ENCODE assay signal across 14 cellular contexts in genomic region chr4:67721770-67722597, GRCh38. TPM values are rescaled to one million over a fixed set of nuclear protein-coding genes. Genes with fewer than 3 reads are reported as not detected.
DNase-seq lines count a peak whose midpoint lies in the region; ATAC-seq, FAIRE-seq and TF ChIP-seq lines count a peak whose summit lies in the region.
"Had no signal": no experiment of that assay in that cellular context is flagged by ENCODE, and none has a peak within 500 bp of the region (broad histone marks: within the 10 kb centered on the region; RNA-seq: fewer than 3 reads in every experiment).

No MANE protein-coding gene starts in this region.

- H2AK5ac ChIP-seq in H1 (ENCODE audit: low read depth, low read length): no peak overlapping the region; the same call in 1 of the 2 replicates

- CTCF ChIA-PET in PC-9 (lab: Charles Lee) (no interaction called here), H1 (lab: Charles Lee; ENCODE audit: partially characterized antibody) (interaction anchor here (0.6 to 3.1 kb wide), 4 partner anchors 8 to 24 kb away, joined by 3 to 21 read pairs (median 3); partner anchors contain the start of gene UBA6)

- BruUV-seq in PC-9 (replicated peaks; lab: Mats Ljungman, UMichigan): no TSS peak

- H2AFZ ChIP-seq in PC-9 (no peak overlapping the region), H1 (ENCODE audit: low read length) (no peak overlapping the region)

- H3K4me1 Mint-ChIP-seq in nephron: no peaks in the 10 kb centered on the region

- peak overlapping the region; percentile 26 for H3K4me2 ChIP-seq in PC-9
- H3K4me2 ChIP-seq in H1 (ENCODE audit: insufficient read depth in 1 of 2, low read depth in 2 of 2, low read length in 2 of 2): no peak overlapping the region

- H3K79me2 ChIP-seq in PC-9 (ENCODE audit: low read depth) (no peaks in the 10 kb centered on the region), H1 (ENCODE audit: control insufficient read depth in 1 of 2, insufficient read depth in 2 of 2, low read length in 2 of 2) (no peaks in the 10 kb centered on the region)

- no peak overlapping the region for H4K8ac ChIP-seq in H1 (ENCODE audit: extremely low read depth, insufficient read depth, low read length)

- H3K27ac ChIP-seq in PC-9 (peak overlapping the region; percentile 61), H1 (ENCODE audit: low read depth, low read length) (peak overlapping the region; percentile 59)

- H3K9me3 Mint-ChIP-seq in nephron: no peaks in the 10 kb centered on the region

- intact Hi-C loops in PC-9 (cut with micrococcal nuclease; ENCODE audit: unreplicated experiment): no loop called here

- H3K18ac ChIP-seq in H1 (ENCODE audit: extremely low read depth, low read length): peak overlapping the region; percentile 76; the same call in 1 of the 2 replicates

- H2BK5ac ChIP-seq in H1 (ENCODE audit: low read depth, low read length): peak overlapping the region; percentile 47; the same call in 1 of the 2 replicates

- H3F3A ChIP-seq in PC-9 (ENCODE audit: insufficient read depth, low read depth): no peaks in the 10 kb centered on the region

- H3K27me3 ChIP-seq in PC-9 (ENCODE audit: insufficient read depth, low read depth): no peaks in the 10 kb centered on the region
- no peaks in the 10 kb centered on the region for H3K27me3 ChIP-seq in H1 (replicated peaks in 1 of 4; ENCODE audit: control insufficient read depth in 3 of 4, extremely low read depth in 1 of 4, insufficient read depth in 3 of 4, low read length in 3 of 4)

- TF ChIP-seq RAD21 in H1 (IDR thresholded peaks at IDR 0.05 in 1 of 2, conservative IDR thresholded peaks at IDR 0.05 in 1 of 2; ENCODE audit: low read depth in 2 of 2, low read length in 2 of 2): no peak

- no peaks in the 10 kb centered on the region for H3K23me2 ChIP-seq in H1 (ENCODE audit: low read depth, low read length)

- no peak for ATAC-seq in HG03108 (IDR thresholded peaks at IDR 0.05; ENCODE audit: unreplicated experiment)
- ATAC-seq: right cardiac atrium had no signal

- WGBS in H1 (ENCODE audit: extremely low coverage in 1 of 2, insufficient coverage in 1 of 2, insufficient read length in 1 of 2, insufficient replicate concordance in 2 of 2, low coverage in 1 of 2, low lambda C conversion rate in 2 of 2, missing lambda C conversion rate in 1 of 2), 2 experiments: 92% methylated on average over 9 of the region's 9 CpGs; no CpG with 5 or more reads in 1 of the 2 experiments

- no peak overlapping the region for H4K91ac ChIP-seq in H1 (replicated peaks; ENCODE audit: insufficient read length, low read length)

- FAIRE-seq in H54 (lab: Jason Lieb, UNC) (peak; percentile 23), H1 (lab: Jason Lieb, UNC) (peak; percentile 57)

- TF ChIP-seq POLR2A in H54 (IDR thresholded peaks at IDR 0.05; ENCODE audit: low read depth, low read length): no peak
- TF ChIP-seq POLR2A in H1 (IDR thresholded peaks at IDR 0.05; ENCODE audit: control extremely low read depth in 1 of 2, low read depth in 2 of 2, low read length in 2 of 2): no peak

- no peak overlapping the region for H2BK20ac ChIP-seq in H1 (ENCODE audit: low read length)

- H3K27ac Mint-ChIP-seq in nephron: peak overlapping the region in 2 of 3 experiments; percentile 41 to 76

- H3K4me1 ChIP-seq in PC-9 (replicated peaks; ENCODE audit: insufficient read depth): peaks cover 14% of the 10 kb centered on the region
- peaks cover 0 to 10% (median 3%) of the 10 kb centered on the region in 4 experiments; a peak in 3 of 7 replicates for H3K4me1 ChIP-seq in H1 (replicated peaks in 1 of 4; ENCODE audit: control insufficient read depth in 3 of 4, insufficient read depth in 4 of 4, low read length in 3 of 4)

- H2BK120ac ChIP-seq in H1 (replicated peaks; ENCODE audit: low read depth, low read length): no peak overlapping the region

- DNase-seq in H54 (ENCODE audit: insufficient read length, low spot score) (no peak), PC-9 (peak; percentile 39 to 69), H1 (ENCODE audit: low read depth in 1 of 2, low spot score in 2 of 2) (no peak), cerebellar cortex (ENCODE audit: low spot score) (no peak), GM19240 (ENCODE audit: insufficient read length, low spot score) (no peak)
- no peak for DNase-seq in activated CD4-positive, CD25-positive, alpha-beta regulatory T cell treated with anti-CD3 and anti-CD28 coated beads, Interleukin-2, amount 50 U/mL, for 72 hours
- DNase-seq: GOT3, KG1, NCI-H2171 treated with DMSO at 0.1 percent for 48 hours, right cardiac atrium, substantia nigra had no signal

- H2BK12ac ChIP-seq in H1 (ENCODE audit: low read depth, low read length): peak overlapping the region; percentile 45; the same call in 1 of the 2 replicates

- H2BK15ac ChIP-seq in H1 (ENCODE audit: low read length): no peak overlapping the region

- H3K14ac ChIP-seq in H1 (ENCODE audit: insufficient read length): no peak overlapping the region

- no peak overlapping the region for H3K4ac ChIP-seq in H1 (replicated peaks; ENCODE audit: insufficient read length, low read depth, low read length)

- H3K4me3 ChIP-seq in PC-9: no peak overlapping the region
- no peak overlapping the region for H3K4me3 ChIP-seq in H1 (ENCODE audit: extremely low read depth in 1 of 4, insufficient read depth in 2 of 4, low read depth in 3 of 4, low read length in 4 of 4)

- TF ChIP-seq EP300 in H1 (IDR thresholded peaks at IDR 0.05; ENCODE audit: borderline replicate concordance in 1 of 2, low read depth in 2 of 2, low read length in 2 of 2): no peak

- H3K36me3 ChIP-seq in PC-9 (ENCODE audit: low read depth) (no peaks in the 10 kb centered on the region), H1 (ENCODE audit: control insufficient read depth in 2 of 4, insufficient read depth in 4 of 4, low read length in 3 of 4) (no peaks in the 10 kb centered on the region; a peak in 1 of 8 replicates)

- TF ChIP-seq CTCF in PC-9 (conservative IDR thresholded peaks at IDR 0.05) (no peak), H1 (IDR thresholded peaks at IDR 0.05; ENCODE audit: control extremely low read depth in 1 of 3, insufficient read depth in 1 of 3, low read depth in 1 of 3, low read length in 3 of 3) (no peak), nephron (IDR thresholded peaks at IDR 0.05; ENCODE audit: unreplicated experiment in 3 of 3) (no peak)

- no peak overlapping the region for H3K56ac ChIP-seq in H1 (replicated peaks; ENCODE audit: insufficient read length, low read depth, low read length)

- H3K36me3 Mint-ChIP-seq in nephron (ENCODE audit: low read depth): peaks cover 36% of the 10 kb centered on the region

- no peaks in the 10 kb centered on the region for H3K79me1 ChIP-seq in H1 (ENCODE audit: low read depth, low read length)

- H4K5ac ChIP-seq in H1 (ENCODE audit: insufficient read length, low read depth, low read length): no peak overlapping the region

- H3K9me3 ChIP-seq in PC-9 (ENCODE audit: insufficient read depth, low read depth) (no peaks in the 10 kb centered on the region), H1 (ENCODE audit: insufficient read depth in 2 of 2, low read depth in 1 of 2, low read length in 1 of 2) (no peaks in the 10 kb centered on the region)

- POLR2A ChIA-PET in PC-9 (lab: Charles Lee; ENCODE audit: unreplicated experiment): no interaction called here
- POLR2A ChIA-PET in H1 (lab: Charles Lee; ENCODE audit: partially characterized antibody): interaction anchor here (1.7 kb wide), 1 partner anchor 11 kb away, joined by 8 read pairs; no protein-coding TSS in a partner anchor

- H3K9ac ChIP-seq in H1 (replicated peaks in 1 of 4; ENCODE audit: extremely low read depth in 1 of 4, low read depth in 3 of 4, low read length in 3 of 4): no peak overlapping the region

- no peaks in the 10 kb centered on the region for H3K9me2 ChIP-seq in PC-9 (ENCODE audit: insufficient read depth)

- H3K27me3 Mint-ChIP-seq in nephron (ENCODE audit: low read depth): no peaks in the 10 kb centered on the region

- no peak overlapping the region for H3K23ac ChIP-seq in H1 (ENCODE audit: insufficient read length)

- H4K20me1 ChIP-seq in PC-9 (ENCODE audit: insufficient read depth): no peaks in the 10 kb centered on the region
- no peaks in the 10 kb centered on the region for H4K20me1 ChIP-seq in H1 (replicated peaks in 1 of 2; ENCODE audit: control insufficient read depth in 1 of 2, insufficient read depth in 2 of 2, low read length in 2 of 2)

- H3K4me3 Mint-ChIP-seq in nephron: no peak overlapping the region

TF ChIP-seq in H1, 55 proteins besides CTCF, POLR2A, EP300 and RAD21 (continues in another document):
- TF ChIP-seq TEAD4 (IDR thresholded peaks at IDR 0.05; ENCODE audit: low read depth, low read length): peak; percentile 89
- peak; percentile 83 for TF ChIP-seq JUN (IDR thresholded peaks at IDR 0.05; ENCODE audit: low read depth, low read length)
- no peak for TF ChIP-seq SIRT6 (IDR thresholded peaks at IDR 0.05; ENCODE audit: low read length)
- TF ChIP-seq E2F6 (IDR thresholded peaks at IDR 0.05): peak; percentile 26; the same call in 1 of the 2 replicates
- peak; percentile 60; the same call in 1 of the 2 replicates for TF ChIP-seq SP1 (IDR thresholded peaks at IDR 0.05; ENCODE audit: low read depth, low read length)

RNA-seq across cellular contexts. Expression of gene UBA6, which starts 21.0 kb away (rescaled TPM):
- total RNA-seq in PC-9 (2021): 51.0 and 64.2 TPM in 2 replicates
- 74.3 and 78.0 TPM in 2 replicates for total RNA-seq in H1 (2021; fragmentation: NEBNext Ultra II Directional; extraction: Animal tissue kit (Norgen Biotek cat#: 25700))
- 14.7 and 17.4 TPM in 2 replicates for polyA plus RNA-seq in H1 (2011; rRNA removed)
- 33.5 TPM for polyA plus RNA-seq in H1 (2011; cell fraction: cytosol; rRNA removed)
- polyA plus RNA-seq in H1 (2011; cell fraction: nucleus; rRNA removed): 9.6 TPM
- 26.0 to 46.1 TPM (median 36.2 TPM) in 4 replicates for polyA plus RNA-seq in H1 (2012, experiment 1 of 2)
- 0.60 TPM for polyA plus RNA-seq in H1 (2012, experiment 2 of 2)
- polyA plus RNA-seq in H1 (2013, experiment 1 of 2): 31.8 TPM
- polyA plus RNA-seq in H1 (2013, experiment 2 of 2): 31.1 TPM
- 101 and 126 TPM in 2 replicates for polyA minus RNA-seq in H1 (2011; rRNA and poly(A)+ RNA removed)
- polyA minus RNA-seq in H1 (2011; cell fraction: cytosol; rRNA and poly(A)+ RNA removed): 69.3 TPM
- polyA minus RNA-seq in H1 (2011; cell fraction: nucleus; rRNA and poly(A)+ RNA removed): 48.6 TPM

RNA-seq across cellular contexts. Expression of gene GNRHR, which starts 32.2 kb away (rescaled TPM):
- total RNA-seq in PC-9 (2021): not detected in 2 replicates
- not detected in 2 replicates for total RNA-seq in H1 (2021; fragmentation: NEBNext Ultra II Directional; extraction: Animal tissue kit (Norgen Biotek cat#: 25700))
- not detected in 2 replicates for polyA plus RNA-seq in H1 (2011; rRNA removed)
- not detected for polyA plus RNA-seq in H1 (2011; cell fraction: cytosol; rRNA removed)
- not detected for polyA plus RNA-seq in H1 (2011; cell fraction: nucleus; rRNA removed)
- polyA plus RNA-seq in H1 (2012, experiment 1 of 2): 0.08 to 0.15 TPM in 2 of 4 replicates, not detected in the others
- not detected for polyA plus RNA-seq in H1 (2012, experiment 2 of 2)
- not detected for polyA plus RNA-seq in H1 (2013, experiment 1 of 2)
- not detected for polyA plus RNA-seq in H1 (2013, experiment 2 of 2)
- not detected in 2 replicates for polyA minus RNA-seq in H1 (2011; rRNA and poly(A)+ RNA removed)
- not detected for polyA minus RNA-seq in H1 (2011; cell fraction: cytosol; rRNA and poly(A)+ RNA removed)
- not detected for polyA minus RNA-seq in H1 (2011; cell fraction: nucleus; rRNA and poly(A)+ RNA removed)
- total RNA-seq: OCI-LY7, right cardiac atrium had no signal
- polyA plus RNA-seq: right cardiac atrium had no signal

Comparison
In these comparisons a context has a peak if more than half of its experiments do, and no peak if none do; other contexts are left out.
1. DNase-seq: peak in PC-9 (2 of 2); none in H54 (single experiment), H1 (0 of 2), cerebellar cortex (single experiment), activated CD4-positive, CD25-positive, alpha-beta regulatory T cell treated with anti-CD3 and anti-CD28 coated beads, Interleukin-2, amount 50 U/mL, for 72 hours (single experiment) and GM19240 (single experiment).